31 cellular contexts compared by ENCODE assay signal in genomic region chr11:73286240-73286810, GRCh38. TPM values are rescaled to one million over a fixed set of nuclear protein-coding genes. Genes with fewer than 3 reads are reported as not detected.
DNase-seq lines count a peak whose midpoint lies in the region; ATAC-seq and TF ChIP-seq lines count a peak whose summit lies in the region.
"Had no signal": no experiment of that assay in that cellular context is flagged by ENCODE, and none has a peak within 500 bp of the region (broad histone marks: within the 10 kb centered on the region; RNA-seq: fewer than 3 reads in every experiment).

No MANE protein-coding gene starts in this region.

- no peak for DNase-seq in activated naive CD4-positive, alpha-beta T cell treated with anti-CD3 and anti-CD28 coated beads, Interleukin-2, amount 10 ng/mL, durations not matched to agents 7 days and 5 days
- DNase-seq in activated naive CD4-positive, alpha-beta T cell treated with Interleukin-2 at 50 U/mL for 16 hours, result no peak
- DNase-seq in NB4 (ENCODE audit: low read depth) (no peak), esophagus squamous epithelium (lab: John Stamatoyannopoulos, UW) (no peak), PC-3 (no peak), NCI-H1930 (lab: John Stamatoyannopoulos, UW) (no peak)
- DNase-seq: activated CD4-positive, alpha-beta T cell treated with anti-CD3 and anti-CD28 coated beads, Interleukin-2, amount 50 U/mL, for 4 hours; activated gamma-delta T cell treated with Interleukin-2 at 50 U/mL for 16 hours; activated T-cell treated with anti-CD3 and anti-CD28 coated beads, Interleukin-2, amount 50 U/mL, for 48 hours; body of pancreas; CD8-positive, alpha-beta memory T cell; cerebellar nuclear complex; DMS153; HCEC 1CT; NCI-H446 treated with DMSO at 0.1 percent for 48 hours; NCI-H774; stimulated activated CD4-positive, alpha-beta T cell treated with anti-CD3 and anti-CD28 coated beads, Interleukin-2, amount 100 ng/mL, for 24 hours; stimulated activated CD8-positive, alpha-beta memory T cell treated with anti-CD3 and anti-CD28 coated beads, Interleukin-4, amount 100 ng/mL, for 48 hours; stimulated activated naive CD8-positive, alpha-beta T cell treated with anti-CD3 and anti-CD28 coated beads, Interleukin-15, amount 100 ng/mL, for 72 hours had no signal

- H3K79me2 ChIP-seq in PC-3 (ENCODE audit: low read length), result no peaks in the 10 kb centered on the region
- H3K79me2 ChIP-seq: hepatocyte, parathyroid adenoma had no signal

- H3K36me3 ChIP-seq in esophagus squamous epithelium (no peaks in the 10 kb centered on the region), PC-3 (ENCODE audit: low read depth, low read length) (no peaks in the 10 kb centered on the region)
- H3K36me3 ChIP-seq: gastroesophageal sphincter, neural progenitor cell, right atrium auricular region, vagina had no signal

- peak overlapping the region; percentile 40 for H3K27ac Mint-ChIP-seq in activated naive CD4-positive, alpha-beta T cell treated with anti-CD3 and anti-CD28 coated beads, Interleukin-2, amount 10 ng/mL, durations not matched to agents 7 days and 5 days
- peak overlapping the region; percentile 92 for H3K27ac Mint-ChIP-seq in dendritic cell treated with granulocyte-macrophage colony-stimulating factor and Interleukin-4, amounts not matched to agents 40 ng/mL and 50 ng/mL, for 4 days
- H3K27ac Mint-ChIP-seq in stimulated activated memory B cell treated with anti-CD40 and anti-IgM and Interleukin-4, amounts not matched to agents 10 μg/mL and 1 μg/mL and 100 μg/mL, for 72 hours, result peak overlapping the region; percentile 93
- H3K27ac Mint-ChIP-seq: T-helper 1 cell treated with Interleukin-12 subunit alpha and Interleukin-12 subunit beta and Interleukin-4 antibody, amounts not matched to agents 30 μg/mL and 1 μg/mL, for 36 hours had no signal

- TF ChIP-seq POLR2A in NB4 (IDR thresholded peaks at IDR 0.05; ENCODE audit: extremely low read depth, insufficient read length) (no peak), esophagus squamous epithelium (IDR thresholded peaks at IDR 0.05) (no peak)

- no peaks in the 10 kb centered on the region for H3F3A ChIP-seq in PC-3 (ENCODE audit: low read length, unreplicated experiment)

- H3K9ac ChIP-seq in PC-3 (ENCODE audit: low read length), result no peak overlapping the region
- H3K9ac ChIP-seq: neural progenitor cell, parathyroid adenoma had no signal

- no peaks in the 10 kb centered on the region for H4K20me1 ChIP-seq in PC-3 (ENCODE audit: low read length)

- WGBS in esophagus squamous epithelium, 2 donors, result 87 to 91% methylated on average over 6 to 9 of the region's 9 CpGs

- CTCF ChIA-PET in activated naive CD4-positive, alpha-beta T cell treated with anti-CD3 and anti-CD28 coated beads, Interleukin-2, amount 10 ng/mL, durations not matched to agents 7 days and 5 days (lab: Charles Lee), result interaction anchor here (1.0 to 5.5 kb wide), 4 partner anchors 9 to 101 kb away, joined by 3 to 62 read pairs (median 23); no protein-coding TSS in a partner anchor
- CTCF ChIA-PET in PC-3 (lab: Charles Lee), result no interaction called here

- ATAC-seq in stimulated activated memory B cell treated with anti-CD40 and anti-IgM and Interleukin-4, amounts not matched to agents 10 μg/mL and 1 μg/mL and 100 μg/mL, for 72 hours, result no peak
- ATAC-seq in PC-3, result no peak
- ATAC-seq: activated CD4-positive, CD25-positive, alpha-beta regulatory T cell treated with anti-CD3 and anti-CD28 coated beads, Interleukin-2, amount 50 U/mL, for 24 hours; body of pancreas; gastroesophageal sphincter; stimulated activated naive CD8-positive, alpha-beta T cell treated with anti-CD3 and anti-CD28 coated beads, Interleukin-15, amount 100 ng/mL, for 72 hours had no signal

- POLR2A ChIA-PET in PC-3 (lab: Charles Lee; ENCODE audit: unreplicated experiment), result no interaction called here

- H3K27me3 ChIP-seq in esophagus squamous epithelium (no peaks in the 10 kb centered on the region), PC-3 (ENCODE audit: low read length) (no peaks in the 10 kb centered on the region)
- H3K27me3 ChIP-seq: body of pancreas, gastroesophageal sphincter, hepatocyte, neural progenitor cell, right atrium auricular region, vagina had no signal

- intact Hi-C loops in dendritic cell treated with granulocyte-macrophage colony-stimulating factor and Interleukin-4, amounts not matched to agents 40 ng/mL and 50 ng/mL, for 4 days (cut with micrococcal nuclease), result no loop called here
- intact Hi-C loops in esophagus squamous epithelium (cut with DNase I), result no loop called here
- intact Hi-C loops in PC-3 (cut with micrococcal nuclease), result loop anchor here (5.0 to 10.0 kb wide), 2 partner anchors 39 to 362 kb away; no protein-coding TSS in a partner anchor

- H3K4me1 ChIP-seq in esophagus squamous epithelium (peaks cover 5 to 40% (median 35%) of the 10 kb centered on the region in 3 donors), PC-3 (ENCODE audit: insufficient read depth, low read length) (peaks cover 11% of the 10 kb centered on the region)
- H3K4me1 ChIP-seq: neural progenitor cell, parathyroid adenoma had no signal

- H3K4me3 Mint-ChIP-seq in activated naive CD4-positive, alpha-beta T cell treated with anti-CD3 and anti-CD28 coated beads, Interleukin-2, amount 10 ng/mL, durations not matched to agents 7 days and 5 days, result no peak overlapping the region
- no peak overlapping the region for H3K4me3 Mint-ChIP-seq in dendritic cell treated with granulocyte-macrophage colony-stimulating factor and Interleukin-4, amounts not matched to agents 40 ng/mL and 50 ng/mL, for 4 days
- H3K4me3 Mint-ChIP-seq in stimulated activated memory B cell treated with anti-CD40 and anti-IgM and Interleukin-4, amounts not matched to agents 10 μg/mL and 1 μg/mL and 100 μg/mL, for 72 hours, result no peak overlapping the region
- H3K4me3 Mint-ChIP-seq: CD8-positive, alpha-beta memory T cell; neural progenitor cell; stimulated activated naive CD8-positive, alpha-beta T cell treated with anti-CD3 and anti-CD28 coated beads, Interleukin-15, amount 100 ng/mL, for 72 hours; T-helper 1 cell treated with Interleukin-12 subunit alpha and Interleukin-12 subunit beta and Interleukin-4 antibody, amounts not matched to agents 30 μg/mL and 1 μg/mL, for 36 hours had no signal

- no peaks in the 10 kb centered on the region for H3K9me2 ChIP-seq in PC-3 (replicated peaks; ENCODE audit: low read length)

- H3K27me3 Mint-ChIP-seq in activated naive CD4-positive, alpha-beta T cell treated with anti-CD3 and anti-CD28 coated beads, Interleukin-2, amount 10 ng/mL, durations not matched to agents 7 days and 5 days, result peaks cover 47% of the 10 kb centered on the region
- H3K27me3 Mint-ChIP-seq in dendritic cell treated with granulocyte-macrophage colony-stimulating factor and Interleukin-4, amounts not matched to agents 40 ng/mL and 50 ng/mL, for 4 days, result no peaks in the 10 kb centered on the region
- no peaks in the 10 kb centered on the region for H3K27me3 Mint-ChIP-seq in stimulated activated memory B cell treated with anti-CD40 and anti-IgM and Interleukin-4, amounts not matched to agents 10 μg/mL and 1 μg/mL and 100 μg/mL, for 72 hours

- BruUV-seq in PC-3 (replicated peaks; lab: Mats Ljungman, UMichigan), result no TSS peak

- TF ChIP-seq CTCF in NB4 (IDR thresholded peaks at IDR 0.05; ENCODE audit: low read depth, low read length) (peak; percentile 18), esophagus squamous epithelium (IDR thresholded peaks at IDR 0.05) (no peak), PC-3 (conservative IDR thresholded peaks at IDR 0.05; ENCODE audit: low read depth, low read length) (no peak)

- no peak overlapping the region for H3K4me2 ChIP-seq in PC-3 (ENCODE audit: low read length)
- H3K4me2 ChIP-seq: hepatocyte, neural progenitor cell had no signal

- no peak overlapping the region for H3K4me3 ChIP-seq in NB4 (ENCODE audit: low read depth, low read length)
- no peak overlapping the region for H3K4me3 ChIP-seq in esophagus squamous epithelium
- H3K4me3 ChIP-seq in PC-3 (ENCODE audit: low read length), result no peak overlapping the region
- H3K4me3 ChIP-seq: body of pancreas, gastroesophageal sphincter, hepatocyte, neural progenitor cell, right atrium auricular region, SK-N-MC, vagina had no signal

- H3K4me1 Mint-ChIP-seq in activated naive CD4-positive, alpha-beta T cell treated with anti-CD3 and anti-CD28 coated beads, Interleukin-2, amount 10 ng/mL, durations not matched to agents 7 days and 5 days, result peaks cover 19% of the 10 kb centered on the region
- peaks cover 100% of the 10 kb centered on the region for H3K4me1 Mint-ChIP-seq in dendritic cell treated with granulocyte-macrophage colony-stimulating factor and Interleukin-4, amounts not matched to agents 40 ng/mL and 50 ng/mL, for 4 days (ENCODE audit: low read depth)
- H3K4me1 Mint-ChIP-seq in stimulated activated memory B cell treated with anti-CD40 and anti-IgM and Interleukin-4, amounts not matched to agents 10 μg/mL and 1 μg/mL and 100 μg/mL, for 72 hours, result peaks cover 49% of the 10 kb centered on the region

- H3K36me3 Mint-ChIP-seq in activated naive CD4-positive, alpha-beta T cell treated with anti-CD3 and anti-CD28 coated beads, Interleukin-2, amount 10 ng/mL, durations not matched to agents 7 days and 5 days, result no peaks in the 10 kb centered on the region
- H3K36me3 Mint-ChIP-seq in dendritic cell treated with granulocyte-macrophage colony-stimulating factor and Interleukin-4, amounts not matched to agents 40 ng/mL and 50 ng/mL, for 4 days (ENCODE audit: low read depth), result peaks cover 78% of the 10 kb centered on the region
- H3K36me3 Mint-ChIP-seq in stimulated activated memory B cell treated with anti-CD40 and anti-IgM and Interleukin-4, amounts not matched to agents 10 μg/mL and 1 μg/mL and 100 μg/mL, for 72 hours, result no peaks in the 10 kb centered on the region
- H3K36me3 Mint-ChIP-seq: CD8-positive, alpha-beta memory T cell; neural progenitor cell had no signal

- H3K9me3 ChIP-seq in esophagus squamous epithelium (no peaks in the 10 kb centered on the region), PC-3 (ENCODE audit: low read length) (no peaks in the 10 kb centered on the region)
- H3K9me3 ChIP-seq: body of pancreas, gastroesophageal sphincter, right atrium auricular region, vagina had no signal

- H2AFZ ChIP-seq in PC-3 (ENCODE audit: low read length), result no peak overlapping the region
- H2AFZ ChIP-seq: hepatocyte, neural progenitor cell, parathyroid adenoma had no signal

- H3K9me3 Mint-ChIP-seq in activated naive CD4-positive, alpha-beta T cell treated with anti-CD3 and anti-CD28 coated beads, Interleukin-2, amount 10 ng/mL, durations not matched to agents 7 days and 5 days, result no peaks in the 10 kb centered on the region
- H3K9me3 Mint-ChIP-seq in dendritic cell treated with granulocyte-macrophage colony-stimulating factor and Interleukin-4, amounts not matched to agents 40 ng/mL and 50 ng/mL, for 4 days, result no peaks in the 10 kb centered on the region
- H3K9me3 Mint-ChIP-seq in stimulated activated memory B cell treated with anti-CD40 and anti-IgM and Interleukin-4, amounts not matched to agents 10 μg/mL and 1 μg/mL and 100 μg/mL, for 72 hours, result no peaks in the 10 kb centered on the region
- H3K9me3 Mint-ChIP-seq: CD8-positive, alpha-beta memory T cell; neural progenitor cell; stimulated activated naive CD8-positive, alpha-beta T cell treated with anti-CD3 and anti-CD28 coated beads, Interleukin-15, amount 100 ng/mL, for 72 hours; T-helper 1 cell treated with Interleukin-12 subunit alpha and Interleukin-12 subunit beta and Interleukin-4 antibody, amounts not matched to agents 30 μg/mL and 1 μg/mL, for 36 hours had no signal

- H3K27ac ChIP-seq in esophagus squamous epithelium, result no peak overlapping the region
- no peak overlapping the region for H3K27ac ChIP-seq in PC-3 (ENCODE audit: low read length)
- H3K27ac ChIP-seq: body of pancreas, gastroesophageal sphincter, hepatocyte, neural progenitor cell, parathyroid adenoma, right atrium auricular region, SK-N-MC, vagina had no signal

RNA-seq across cellular contexts. Expression of gene P2RY6, which starts 14.2 kb away (rescaled TPM):
- total RNA-seq in esophagus squamous epithelium, result 1 to 10 TPM in 3 of 4 donors, under 1 TPM in 1; 0.26 to 3.6 (median 1.3) TPM
- 1.6 and 2.0 TPM in 2 replicates for total RNA-seq in PC-3 (2014; rRNA removed)
- total RNA-seq: A172, body of pancreas had no signal

RNA-seq across cellular contexts. Expression of gene ARHGEF17, which starts 21.8 kb away (rescaled TPM):
- total RNA-seq in esophagus squamous epithelium (10 to 100 TPM in 1 of 4 donors, 1 to 10 TPM in 3; 3.2 to 23.1 (median 5.4) TPM), PC-3 (2014; rRNA removed) (6.2 and 11.0 TPM in 2 replicates)
- total RNA-seq: CD8-positive, alpha-beta memory T cell had no signal

Comparison
In these comparisons a context has a peak if more than half of its experiments do, and no peak if none do; other contexts are left out.
1. H3K27ac Mint-ChIP-seq: peak in every context shown above with its lines; median percentile 93 in stimulated activated memory B cell treated with anti-CD40 and anti-IgM and Interleukin-4, amounts not matched to agents 10 μg/mL and 1 μg/mL and 100 μg/mL, for 72 hours; 92 in dendritic cell treated with granulocyte-macrophage colony-stimulating factor and Interleukin-4, amounts not matched to agents 40 ng/mL and 50 ng/mL, for 4 days; 40 in activated naive CD4-positive, alpha-beta T cell treated with anti-CD3 and anti-CD28 coated beads, Interleukin-2, amount 10 ng/mL, durations not matched to agents 7 days and 5 days.